30 cellular contexts compared by ENCODE assay signal in genomic region chr6:39540454-39540853, GRCh38.
"Had no signal": no experiment of that assay in that cellular context is flagged by ENCODE, and none has a peak within 500 bp of the region (broad histone marks: within the 10 kb centered on the region; RNA-seq: fewer than 3 reads in every experiment).

No MANE protein-coding gene starts in this region.

- H3K27me3 ChIP-seq: adrenal gland, ascending aorta, body of pancreas, brain microvascular endothelial cell, breast epithelium, cardiac muscle cell had no signal

- H3K9me3 ChIP-seq: adrenal gland, ascending aorta, body of pancreas, breast epithelium had no signal

- DNase-seq: activated effector memory CD4-positive, alpha-beta T cell treated with anti-CD3 and anti-CD28 coated beads, Interleukin-2, amount 50 U/mL, for 16 hours; activated effector memory CD4-positive, alpha-beta T cell treated with Interleukin-2 at 50 U/mL for 16 hours; activated gamma-delta T cell; activated gamma-delta T cell treated with Interleukin-2 at 50 U/mL for 16 hours; activated naive CD4-positive, alpha-beta T cell; activated naive CD4-positive, alpha-beta T cell treated with anti-CD3 and anti-CD28 coated beads for 36 hours; activated naive CD4-positive, alpha-beta T cell treated with anti-CD3 and anti-CD28 coated beads, Interleukin-2, amount 10 ng/mL, durations not matched to agents 7 days and 5 days; activated naive CD4-positive, alpha-beta T cell treated with anti-CD3 and anti-CD28 coated beads, Interleukin-2, amount 50 U/mL, for 16 hours; activated naive CD4-positive, alpha-beta T cell treated with Interleukin-2 at 50 U/mL for 16 hours; activated naive CD8-positive, alpha-beta T cell treated with anti-CD3 and anti-CD28 coated beads for 36 hours; activated naive CD8-positive, alpha-beta T cell treated with anti-CD3 and anti-CD28 coated beads, Interleukin-2, amount 10 ng/mL, durations not matched to agents 7 days and 5 days; activated naive CD8-positive, alpha-beta T cell treated with anti-CD3 and anti-CD28 coated beads, Interleukin-2, amount 50 U/mL, for 24 hours; activated T-cell treated with anti-CD3 and anti-CD28 coated beads, Interleukin-2, amount 50 U/mL, for 1 hour; activated T-cell treated with anti-CD3 and anti-CD28 coated beads, Interleukin-2, amount 50 U/mL, for 24 hours; activated T-cell treated with anti-CD3 and anti-CD28 coated beads, Interleukin-2, amount 50 U/mL, for 4 hours; activated T-cell treated with anti-CD3 and anti-CD28 coated beads, Interleukin-2, amount 50 U/mL, for 48 hours; activated T-cell treated with anti-CD3 and anti-CD28 coated beads, Interleukin-2, amount 50 U/mL, for 72 hours; adrenal gland; amniotic stem cell; amygdala; anterior cingulate cortex; aorta; body of pancreas; brain microvascular endothelial cell; caudate nucleus; central memory CD4-positive, alpha-beta T cell; cerebellar nuclear complex had no signal

- H3K27ac ChIP-seq: adrenal gland, ascending aorta, body of pancreas, brain microvascular endothelial cell, breast epithelium, cardiac muscle cell had no signal

- H3K36me3 ChIP-seq: adrenal gland, ascending aorta, brain microvascular endothelial cell, breast epithelium, cardiac muscle cell had no signal

- H3K4me3 ChIP-seq: adrenal gland, ascending aorta, body of pancreas, breast epithelium, cardiac muscle cell had no signal

- H3K4me1 ChIP-seq: adrenal gland, body of pancreas, breast epithelium had no signal
